32 cellular contexts compared by ENCODE assay signal in the genomic region with DNA sequence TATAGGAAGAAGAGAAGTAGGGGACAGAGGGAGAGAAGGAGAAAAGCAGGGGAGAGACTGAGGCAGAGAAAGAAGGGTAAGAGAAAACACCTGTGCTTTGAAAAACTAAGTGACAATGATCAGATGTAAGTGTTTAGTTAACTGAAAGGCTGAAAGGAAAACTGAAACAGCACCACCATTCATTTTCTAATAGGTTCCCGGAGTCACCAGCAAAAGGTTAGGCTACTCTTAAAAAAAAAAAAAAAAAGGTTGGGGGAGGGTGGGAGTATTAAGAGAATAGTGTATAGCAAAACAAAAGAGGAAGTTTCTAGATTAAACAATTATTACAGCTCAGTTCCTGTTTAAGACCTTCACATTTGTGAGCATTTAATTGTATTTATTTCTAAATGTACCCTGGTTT.
A peak's percentile ranks its signal among the peaks of the same experiment; 100 is the strongest.
DNase-seq lines count a peak whose midpoint lies in the region; ATAC-seq and TF ChIP-seq lines count a peak whose summit lies in the region.
"Had no signal": no experiment of that assay in that cellular context is flagged by ENCODE, and none has a peak within 500 bp of the region (broad histone marks: within the 10 kb centered on the region; RNA-seq: fewer than 3 reads in every experiment).

No MANE protein-coding gene starts in this region.

- H3K4ac ChIP-seq in neuronal stem cell (ENCODE audit: low read length) = no peak overlapping the region

- H3K4me1 ChIP-seq in neuronal stem cell (ENCODE audit: control insufficient read depth in 2 of 2, insufficient read depth in 1 of 2, low read depth in 1 of 2, low read length in 2 of 2) = peaks cover 8 to 15% of the 10 kb centered on the region in 2 donors
- H3K4me1 ChIP-seq in CD4-positive, alpha-beta memory T cell (ENCODE audit: insufficient read depth, low read length) = no peaks in the 10 kb centered on the region
- H3K4me1 ChIP-seq: colonic mucosa, parathyroid adenoma had no signal

- peak overlapping the region; percentile 49 for H2AFZ ChIP-seq in neuronal stem cell (ENCODE audit: low read length)
- H2AFZ ChIP-seq: hepatocyte, parathyroid adenoma had no signal

- H3K27me3 ChIP-seq in neuronal stem cell (ENCODE audit: control insufficient read depth in 3 of 3, insufficient read depth in 3 of 3, low read depth in 1 of 3, low read length in 3 of 3) = no peaks in the 10 kb centered on the region
- H3K27me3 ChIP-seq in CD4-positive, alpha-beta memory T cell (ENCODE audit: insufficient read depth, low read length) = no peaks in the 10 kb centered on the region
- H3K27me3 ChIP-seq: colonic mucosa, hepatocyte, MG63 had no signal

- DNase-seq in NB4 (ENCODE audit: low read depth) (peak; percentile 2), WTC11 (ENCODE audit: low spot score) (no peak), neuronal stem cell (ENCODE audit: low spot score) (no peak), RWPE1 (ENCODE audit: low spot score) (no peak), superior temporal gyrus (ENCODE audit: extremely low spot score) (no peak)
- no peak for DNase-seq in CD4-positive, alpha-beta memory T cell
- DNase-seq in activated CD8-positive, alpha-beta memory T cell treated with anti-CD3 and anti-CD28 coated beads, Interleukin-2, amount 50 U/mL, for 48 hours = no peak
- DNase-seq: activated CD4-positive, alpha-beta T cell treated with anti-CD3 and anti-CD28 coated beads for 36 hours; activated gamma-delta T cell; activated naive CD8-positive, alpha-beta T cell treated with anti-CD3 and anti-CD28 coated beads for 36 hours; activated T-cell treated with anti-CD3 and anti-CD28 coated beads for 4 hours; colonic mucosa; DMS 273 treated with DMSO at 0.1 percent for 48 hours; effector CD8-positive, alpha-beta T cell; immature natural killer cell; KBM-7; left cardiac atrium; MG63; NCI-H146; NCI-H446; NCI-H748 treated with DMSO at 0.1 percent for 48 hours; retina; stimulated activated naive B cell treated with anti-CD40 and anti-IgM and Interleukin-4, amounts not matched to agents 10 μg/mL and 1 μg/mL and 100 μg/mL, for 72 hours; substantia nigra had no signal

- H2BK12ac ChIP-seq in neuronal stem cell (ENCODE audit: low read length) = no peak overlapping the region

- H3K9ac ChIP-seq in neuronal stem cell (ENCODE audit: low read depth, low read length, poor library complexity) = no peak overlapping the region
- H3K9ac ChIP-seq: parathyroid adenoma had no signal

- no peak overlapping the region for H3K18ac ChIP-seq in neuronal stem cell (ENCODE audit: low read length)

- H2BK120ac ChIP-seq in neuronal stem cell (ENCODE audit: low read depth, low read length) = no peak overlapping the region

- TF ChIP-seq CTCF in NB4 (IDR thresholded peaks at IDR 0.05; ENCODE audit: low read depth, low read length) (no peak), WTC11 (IDR thresholded peaks at IDR 0.05) (no peak), RWPE1 (conservative IDR thresholded peaks at IDR 0.05; ENCODE audit: low read depth) (no peak)

- H3K9me3 Mint-ChIP-seq in WTC11 = no peaks in the 10 kb centered on the region
- no peaks in the 10 kb centered on the region for H3K9me3 Mint-ChIP-seq in CD4-positive, alpha-beta memory T cell
- H3K9me3 Mint-ChIP-seq: activated naive CD8-positive, alpha-beta T cell treated with anti-CD3 and anti-CD28 coated beads for 36 hours; immature natural killer cell; natural killer cell treated with Interleukin-12 subunit alpha and Interleukin-12 subunit beta and Interleukin-15 and Interleukin-18, amount 100 ng/mL, for 72 hours had no signal

- H3K23ac ChIP-seq in neuronal stem cell (ENCODE audit: low read depth, low read length, poor library complexity) = no peak overlapping the region

- H3K27me3 Mint-ChIP-seq in WTC11 (ENCODE audit: low read depth) = peaks cover 100% of the 10 kb centered on the region
- H3K27me3 Mint-ChIP-seq in CD4-positive, alpha-beta memory T cell = peaks cover 6 to 7% of the 10 kb centered on the region in 2 donors

- no peak overlapping the region for H2AK5ac ChIP-seq in neuronal stem cell (ENCODE audit: low read depth, low read length)

- no peak for TF ChIP-seq POLR2A in NB4 (IDR thresholded peaks at IDR 0.05; ENCODE audit: extremely low read depth, insufficient read length)

- no peaks in the 10 kb centered on the region for H3K9me3 ChIP-seq in neuronal stem cell (replicated peaks in 1 of 2; ENCODE audit: control insufficient read depth in 2 of 2, insufficient read depth in 1 of 2, low read depth in 1 of 2, low read length in 2 of 2)
- H3K9me3 ChIP-seq in CD4-positive, alpha-beta memory T cell (ENCODE audit: control insufficient read depth in 1 of 2, low read length in 2 of 2) = no peaks in the 10 kb centered on the region
- H3K9me3 ChIP-seq: colonic mucosa, MG63 had no signal

- peak; percentile 52 for ATAC-seq in GM21515 (IDR thresholded peaks at IDR 0.05; ENCODE audit: unreplicated experiment)
- ATAC-seq in WTC11 = peak; percentile 43
- ATAC-seq: activated CD4-positive, alpha-beta T cell treated with anti-CD3 and anti-CD28 coated beads for 36 hours; left cardiac atrium; natural killer cell treated with Interleukin-12 subunit alpha and Interleukin-12 subunit beta and Interleukin-15 and Interleukin-18, amount 100 ng/mL, for 72 hours; Right ventricle myocardium inferior; SK-N-SH treated with all-trans-retinoic acid at 6 μM for 48 hours; stimulated activated naive B cell treated with anti-CD40 and anti-IgM and Interleukin-4, amounts not matched to agents 10 μg/mL and 1 μg/mL and 100 μg/mL, for 72 hours had no signal

- H3K36me3 Mint-ChIP-seq in WTC11 = no peaks in the 10 kb centered on the region
- H3K36me3 Mint-ChIP-seq in CD4-positive, alpha-beta memory T cell = no peaks in the 10 kb centered on the region
- H3K36me3 Mint-ChIP-seq: immature natural killer cell; natural killer cell treated with Interleukin-12 subunit alpha and Interleukin-12 subunit beta and Interleukin-15 and Interleukin-18, amount 100 ng/mL, for 72 hours; stimulated activated naive B cell treated with anti-CD40 and anti-IgM and Interleukin-4, amounts not matched to agents 10 μg/mL and 1 μg/mL and 100 μg/mL, for 72 hours had no signal

- no peak overlapping the region for H4K8ac ChIP-seq in neuronal stem cell (ENCODE audit: low read depth, low read length)

- CTCF ChIA-PET in WTC11 (lab: Charles Lee) (no interaction called here), RWPE1 (lab: Yijun Ruan, JAX) (interaction anchor here (0.6 kb wide), 1 partner anchor 316 kb away, joined by 5 read pairs; no protein-coding TSS in a partner anchor)
- CTCF ChIA-PET in CD4-positive, alpha-beta memory T cell (lab: Charles Lee; ENCODE audit: partially characterized antibody) = no interaction called here

- intact Hi-C loops in CD4-positive, alpha-beta memory T cell (cut with micrococcal nuclease) = no loop called here

- no CpG with 5 or more reads among the region's 1 CpG for WGBS in neuronal stem cell (ENCODE audit: extremely low coverage in 2 of 2, insufficient read length in 2 of 2, insufficient replicate concordance in 1 of 2), 2 donors

- H3K4me2 ChIP-seq in neuronal stem cell (ENCODE audit: insufficient read depth, low read length, poor library complexity, severe bottlenecking) = no peak overlapping the region
- H3K4me2 ChIP-seq: hepatocyte had no signal

- no peak overlapping the region for H4K91ac ChIP-seq in neuronal stem cell (ENCODE audit: low read depth, low read length, poor library complexity)

- no peak overlapping the region for H3K4me3 Mint-ChIP-seq in WTC11
- H3K4me3 Mint-ChIP-seq in CD4-positive, alpha-beta memory T cell = no peak overlapping the region
- H3K4me3 Mint-ChIP-seq: activated CD4-positive, alpha-beta T cell treated with anti-CD3 and anti-CD28 coated beads for 36 hours; activated naive CD8-positive, alpha-beta T cell treated with anti-CD3 and anti-CD28 coated beads for 36 hours; immature natural killer cell; natural killer cell treated with Interleukin-12 subunit alpha and Interleukin-12 subunit beta and Interleukin-15 and Interleukin-18, amount 100 ng/mL, for 72 hours; stimulated activated naive B cell treated with anti-CD40 and anti-IgM and Interleukin-4, amounts not matched to agents 10 μg/mL and 1 μg/mL and 100 μg/mL, for 72 hours had no signal

- H3K4me3 ChIP-seq in NB4 (ENCODE audit: low read depth, low read length) (no peak overlapping the region), neuronal stem cell (ENCODE audit: low read length in 2 of 2) (peak overlapping the region in 1 of 2 donors; percentile 22)
- H3K4me3 ChIP-seq in CD4-positive, alpha-beta memory T cell (ENCODE audit: low read length in 2 of 2) = no peak overlapping the region
- H3K4me3 ChIP-seq: colonic mucosa, hepatocyte, lung, MG63 had no signal

- no peak overlapping the region for H2BK15ac ChIP-seq in neuronal stem cell (ENCODE audit: low read length)

- no peak overlapping the region for H3K14ac ChIP-seq in neuronal stem cell (ENCODE audit: low read length)

- H2BK5ac ChIP-seq in neuronal stem cell (ENCODE audit: low read length) = no peak overlapping the region

- peaks cover 16% of the 10 kb centered on the region for H3K4me1 Mint-ChIP-seq in WTC11
- no peaks in the 10 kb centered on the region for H3K4me1 Mint-ChIP-seq in CD4-positive, alpha-beta memory T cell
- H3K4me1 Mint-ChIP-seq: activated CD4-positive, alpha-beta T cell treated with anti-CD3 and anti-CD28 coated beads for 36 hours; activated naive CD8-positive, alpha-beta T cell treated with anti-CD3 and anti-CD28 coated beads for 36 hours; immature natural killer cell had no signal

- no peaks in the 10 kb centered on the region for H3K79me1 ChIP-seq in neuronal stem cell (ENCODE audit: low read depth, low read length)

- POLR2A ChIA-PET in WTC11 (lab: Charles Lee) (no interaction called here), RWPE1 (lab: Yijun Ruan, JAX; ENCODE audit: low non-redundant PET) (no interaction called here)
- POLR2A ChIA-PET in CD4-positive, alpha-beta memory T cell (lab: Charles Lee; ENCODE audit: partially characterized antibody) = no interaction called here

- H3K27ac ChIP-seq in neuronal stem cell (replicated peaks; ENCODE audit: low read length) (no peak overlapping the region), RWPE1 (no peak overlapping the region)
- H3K27ac ChIP-seq in CD4-positive, alpha-beta memory T cell (ENCODE audit: low read depth, low read length) = no peak overlapping the region
- H3K27ac ChIP-seq: colonic mucosa, hepatocyte, HL-60, parathyroid adenoma had no signal

- no peak overlapping the region for H3K27ac Mint-ChIP-seq in WTC11
- H3K27ac Mint-ChIP-seq in CD4-positive, alpha-beta memory T cell = no peak overlapping the region
- H3K27ac Mint-ChIP-seq: activated CD4-positive, alpha-beta T cell treated with anti-CD3 and anti-CD28 coated beads for 36 hours; activated naive CD8-positive, alpha-beta T cell treated with anti-CD3 and anti-CD28 coated beads for 36 hours; immature natural killer cell; natural killer cell treated with Interleukin-12 subunit alpha and Interleukin-12 subunit beta and Interleukin-15 and Interleukin-18, amount 100 ng/mL, for 72 hours; stimulated activated naive B cell treated with anti-CD40 and anti-IgM and Interleukin-4, amounts not matched to agents 10 μg/mL and 1 μg/mL and 100 μg/mL, for 72 hours had no signal

- H3K36me3 ChIP-seq in neuronal stem cell (replicated peaks in 1 of 2; ENCODE audit: control insufficient read depth in 2 of 2, insufficient read depth in 2 of 2, low read length in 2 of 2) = no peaks in the 10 kb centered on the region
- H3K36me3 ChIP-seq in CD4-positive, alpha-beta memory T cell (ENCODE audit: insufficient read depth, low read length) = no peaks in the 10 kb centered on the region
- H3K36me3 ChIP-seq: colonic mucosa, MG63 had no signal

TF ChIP-seq in WTC11, 78 proteins besides CTCF, POLR2A, EP300 and RAD21 (continues in another document):
- no peak for TF ChIP-seq CREM (CRISPR knock-in tag; IDR thresholded peaks at IDR 0.05)
